Comparison of ENCODE assay signal across 34 cellular contexts in genomic region chr5:78557601-78558000, GRCh38.
"Had no signal": no experiment of that assay in that cellular context is flagged by ENCODE, and none has a peak within 500 bp of the region (broad histone marks: within the 10 kb centered on the region; RNA-seq: fewer than 3 reads in every experiment).

No MANE protein-coding gene starts in this region.

- ATAC-seq: activated CD4-positive, alpha-beta T cell treated with anti-CD3 and anti-CD28 coated beads for 36 hours; activated CD8-positive, alpha-beta memory T cell treated with anti-CD3 and anti-CD28 coated beads, Interleukin-2, amount 10 ng/mL, durations not matched to agents 7 days and 5 days; activated CD8-positive, alpha-beta T cell treated with anti-CD3 and anti-CD28 coated beads, Interleukin-2, amount 10 ng/mL, durations not matched to agents 7 days and 5 days; activated naive CD8-positive, alpha-beta T cell treated with anti-CD3 and anti-CD28 coated beads, Interleukin-2, amount 50 U/mL, for 24 hours; body of pancreas; effector memory CD8-positive, alpha-beta T cell; foreskin keratinocyte; heart left ventricle had no signal

- H3K9me3 Mint-ChIP-seq: activated CD4-positive, alpha-beta memory T cell treated with anti-CD3 and anti-CD28 coated beads for 36 hours; activated CD4-positive, alpha-beta T cell treated with anti-CD3 and anti-CD28 coated beads, Interleukin-2, amount 10 ng/mL, durations not matched to agents 24 days and 14 days; activated naive CD4-positive, alpha-beta T cell treated with anti-CD3 and anti-CD28 coated beads for 36 hours; activated naive CD4-positive, alpha-beta T cell treated with anti-CD3 and anti-CD28 coated beads, Interleukin-2, amount 50 U/mL, for 24 hours; activated naive CD8-positive, alpha-beta T cell treated with anti-CD3 and anti-CD28 coated beads for 36 hours; activated naive CD8-positive, alpha-beta T cell treated with anti-CD3 and anti-CD28 coated beads, Interleukin-2, amount 50 U/mL, for 24 hours; activated T-helper 1 cell treated with anti-CD3 and anti-CD28 coated beads, Interleukin-12 subunit alpha, Interleukin-12 subunit beta, Interleukin-2, Interleukin-4 antibody, amounts not matched to agents 30 ng/mL and 10 ng/mL and 1 ng/mL, durations not matched to agents 14 hours and 24 hours and 36 hours; activated T-helper 2 cell treated with anti-CD3 and anti-CD28 coated beads, Interferon-gamma antibody, Interleukin-2, Interleukin-4, amounts not matched to agents 10 μg/mL and 5 μg/mL and 100 μg/mL, durations not matched to agents 14 hours and 24 hours and 36 hours; effector memory CD8-positive, alpha-beta T cell had no signal

- DNase-seq: activated CD4-positive, alpha-beta memory T cell treated with anti-CD3 and anti-CD28 coated beads for 36 hours; activated CD4-positive, alpha-beta T cell treated with anti-CD3 and anti-CD28 coated beads for 36 hours; activated CD4-positive, alpha-beta T cell treated with anti-CD3 and anti-CD28 coated beads, Interleukin-2, amount 10 ng/mL, durations not matched to agents 24 days and 14 days; activated CD4-positive, CD25-positive, alpha-beta regulatory T cell; activated CD4-positive, CD25-positive, alpha-beta regulatory T cell treated with anti-CD3 and anti-CD28 coated beads, Interleukin-2, amount 50 U/mL, for 72 hours; activated CD8-positive, alpha-beta memory T cell treated with anti-CD3 and anti-CD28 coated beads, Interleukin-2, amount 10 ng/mL, durations not matched to agents 7 days and 5 days; activated CD8-positive, alpha-beta memory T cell treated with anti-CD3 and anti-CD28 coated beads, Interleukin-2, amount 50 U/mL, for 4 hours; activated CD8-positive, alpha-beta T cell treated with anti-CD3 and anti-CD28 coated beads, Interleukin-2, amount 10 ng/mL, durations not matched to agents 7 days and 5 days; activated effector memory CD4-positive, alpha-beta T cell treated with anti-CD3 and anti-CD28 coated beads, Interleukin-2, amount 50 U/mL, for 16 hours; activated naive CD4-positive, alpha-beta T cell treated with anti-CD3 and anti-CD28 coated beads for 36 hours; activated naive CD8-positive, alpha-beta T cell treated with anti-CD3 and anti-CD28 coated beads for 36 hours; activated naive CD8-positive, alpha-beta T cell treated with anti-CD3 and anti-CD28 coated beads, Interleukin-2, amount 50 U/mL, for 24 hours; activated T-cell treated with anti-CD3 and anti-CD28 coated beads, Interleukin-2, amount 50 U/mL, for 1 hour; activated T-cell treated with anti-CD3 and anti-CD28 coated beads, Interleukin-2, amount 50 U/mL, for 48 hours; amygdala; aorta; body of pancreas; cortex of kidney; dermis blood vessel endothelial cell; effector CD4-positive, alpha-beta T cell; effector memory CD8-positive, alpha-beta T cell; erythroblast; foreskin keratinocyte; gastrocnemius medialis; glutamatergic neuron; heart left ventricle; T-helper 2 cell had no signal

- H3K27ac Mint-ChIP-seq: activated CD4-positive, alpha-beta memory T cell treated with anti-CD3 and anti-CD28 coated beads for 36 hours; activated CD4-positive, alpha-beta T cell treated with anti-CD3 and anti-CD28 coated beads for 36 hours; activated CD4-positive, alpha-beta T cell treated with anti-CD3 and anti-CD28 coated beads, Interleukin-2, amount 10 ng/mL, durations not matched to agents 24 days and 14 days; activated CD8-positive, alpha-beta memory T cell treated with anti-CD3 and anti-CD28 coated beads, Interleukin-2, amount 10 ng/mL, durations not matched to agents 7 days and 5 days; activated CD8-positive, alpha-beta T cell treated with anti-CD3 and anti-CD28 coated beads, Interleukin-2, amount 10 ng/mL, durations not matched to agents 7 days and 5 days; activated naive CD4-positive, alpha-beta T cell treated with anti-CD3 and anti-CD28 coated beads for 36 hours; activated naive CD4-positive, alpha-beta T cell treated with anti-CD3 and anti-CD28 coated beads, Interleukin-2, amount 50 U/mL, for 24 hours; activated naive CD8-positive, alpha-beta T cell treated with anti-CD3 and anti-CD28 coated beads for 36 hours; activated naive CD8-positive, alpha-beta T cell treated with anti-CD3 and anti-CD28 coated beads, Interleukin-2, amount 50 U/mL, for 24 hours; activated T-helper 1 cell treated with anti-CD3 and anti-CD28 coated beads, Interleukin-12 subunit alpha, Interleukin-12 subunit beta, Interleukin-2, Interleukin-4 antibody, amounts not matched to agents 30 ng/mL and 10 ng/mL and 1 ng/mL, durations not matched to agents 14 hours and 24 hours and 36 hours; activated T-helper 2 cell treated with anti-CD3 and anti-CD28 coated beads, Interferon-gamma antibody, Interleukin-2, Interleukin-4, amounts not matched to agents 10 μg/mL and 5 μg/mL and 100 μg/mL, durations not matched to agents 14 hours and 24 hours and 36 hours; effector memory CD8-positive, alpha-beta T cell had no signal

- H3K4me3 Mint-ChIP-seq: activated CD4-positive, alpha-beta memory T cell treated with anti-CD3 and anti-CD28 coated beads for 36 hours; activated CD4-positive, alpha-beta T cell treated with anti-CD3 and anti-CD28 coated beads for 36 hours; activated CD4-positive, alpha-beta T cell treated with anti-CD3 and anti-CD28 coated beads, Interleukin-2, amount 10 ng/mL, durations not matched to agents 24 days and 14 days; activated CD8-positive, alpha-beta memory T cell treated with anti-CD3 and anti-CD28 coated beads, Interleukin-2, amount 10 ng/mL, durations not matched to agents 7 days and 5 days; activated CD8-positive, alpha-beta T cell treated with anti-CD3 and anti-CD28 coated beads, Interleukin-2, amount 10 ng/mL, durations not matched to agents 7 days and 5 days; activated naive CD4-positive, alpha-beta T cell treated with anti-CD3 and anti-CD28 coated beads for 36 hours; activated naive CD4-positive, alpha-beta T cell treated with anti-CD3 and anti-CD28 coated beads, Interleukin-2, amount 50 U/mL, for 24 hours; activated naive CD8-positive, alpha-beta T cell treated with anti-CD3 and anti-CD28 coated beads for 36 hours; activated naive CD8-positive, alpha-beta T cell treated with anti-CD3 and anti-CD28 coated beads, Interleukin-2, amount 50 U/mL, for 24 hours; activated T-helper 1 cell treated with anti-CD3 and anti-CD28 coated beads, Interleukin-12 subunit alpha, Interleukin-12 subunit beta, Interleukin-2, Interleukin-4 antibody, amounts not matched to agents 30 ng/mL and 10 ng/mL and 1 ng/mL, durations not matched to agents 14 hours and 24 hours and 36 hours; effector memory CD8-positive, alpha-beta T cell had no signal

- H3K36me3 ChIP-seq: adrenal gland, esophagus muscularis mucosa, gastrocnemius medialis had no signal

- H3K27ac ChIP-seq: adrenal gland, body of pancreas, esophagus muscularis mucosa, foreskin keratinocyte, heart left ventricle, VCaP had no signal

- FAIRE-seq: colon had no signal

- H3K36me3 Mint-ChIP-seq: activated CD4-positive, alpha-beta memory T cell treated with anti-CD3 and anti-CD28 coated beads for 36 hours; activated CD8-positive, alpha-beta memory T cell treated with anti-CD3 and anti-CD28 coated beads, Interleukin-2, amount 10 ng/mL, durations not matched to agents 7 days and 5 days; activated naive CD4-positive, alpha-beta T cell treated with anti-CD3 and anti-CD28 coated beads, Interleukin-2, amount 50 U/mL, for 24 hours; activated naive CD8-positive, alpha-beta T cell treated with anti-CD3 and anti-CD28 coated beads for 36 hours had no signal

- H3K4me1 Mint-ChIP-seq: activated CD4-positive, alpha-beta T cell treated with anti-CD3 and anti-CD28 coated beads for 36 hours; activated naive CD4-positive, alpha-beta T cell treated with anti-CD3 and anti-CD28 coated beads, Interleukin-2, amount 50 U/mL, for 24 hours had no signal

- H3K4me3 ChIP-seq: adrenal gland, body of pancreas, esophagus muscularis mucosa, gastrocnemius medialis, heart left ventricle had no signal

- H3K9me3 ChIP-seq: adrenal gland, body of pancreas, esophagus muscularis mucosa, gastrocnemius medialis, heart left ventricle had no signal

- H3K27me3 ChIP-seq: adrenal gland, body of pancreas, esophagus muscularis mucosa, foreskin keratinocyte, gastrocnemius medialis, heart left ventricle had no signal
